Comparison of ENCODE assay signal across 8 cellular contexts in genomic region chr14:57390037-57390805, GRCh38. TPM values are rescaled to one million over a fixed set of nuclear protein-coding genes. Genes with fewer than 3 reads are reported as not detected.
DNase-seq lines count a peak whose midpoint lies in the region; ATAC-seq and TF ChIP-seq lines count a peak whose summit lies in the region.

Gene NAA30 (plus strand): TSS chr14:57390586. CDS start chr14:57390958, 372 bp downstream.

- peak within 1 kb of the TSS; percentile 83 to 87 for H3K4me3 Mint-ChIP-seq in stimulated activated naive CD8-positive, alpha-beta T cell treated with anti-CD3 and anti-CD28 coated beads, Interleukin-15, amount 100 ng/mL, for 72 hours

- peak; percentile 91 for ATAC-seq in stimulated activated naive CD8-positive, alpha-beta T cell treated with anti-CD3 and anti-CD28 coated beads, Interleukin-15, amount 100 ng/mL, for 72 hours

- no peaks in the 10 kb centered on the region for H3K36me3 ChIP-seq in ES-I3 (ENCODE audit: insufficient read depth, low read length)
- no peaks in the 10 kb centered on the region for H3K36me3 ChIP-seq in H7 (replicated peaks; ENCODE audit: control insufficient read depth, insufficient read depth, low read length)
- H3K36me3 ChIP-seq in Loucy (ENCODE audit: insufficient read depth, low read length), result no peaks in the 10 kb centered on the region
- H3K36me3 ChIP-seq in neural cell (ENCODE audit: insufficient read depth, low read length), result no peaks in the 10 kb centered on the region

- peaks cover 47% of the 10 kb centered on the region for H3K79me2 ChIP-seq in Loucy (ENCODE audit: insufficient read depth, low read length)
- peaks cover 42% of the 10 kb centered on the region for H3K79me2 ChIP-seq in neural cell (replicated peaks; ENCODE audit: insufficient read depth, low read length)

- DNase-seq in H7 (peak; percentile 91), SHP77 (lab: John Stamatoyannopoulos, UW) (peak; percentile 92 to 95), fibroblast of villous mesenchyme (ENCODE audit: low read depth) (peak; percentile 92)
- peak; percentile 87 for DNase-seq in activated effector memory CD4-positive, alpha-beta T cell treated with Interleukin-2 at 50 U/mL for 16 hours
- DNase-seq in stimulated activated naive CD8-positive, alpha-beta T cell treated with anti-CD3 and anti-CD28 coated beads, Interleukin-15, amount 100 ng/mL, for 72 hours, result peak; percentile 88 to 93

- H3K4me3 ChIP-seq in H7 (ENCODE audit: insufficient read depth, low read depth, low read length) (peak within 1 kb of the TSS; percentile 84), Loucy (ENCODE audit: low read length, poor library complexity, severe bottlenecking) (peak within 1 kb of the TSS; percentile 95), fibroblast of villous mesenchyme (ENCODE audit: low read depth, low read length) (peak within 1 kb of the TSS; percentile 80), neural cell (ENCODE audit: low read length) (peak within 1 kb of the TSS; percentile 87)

- H3F3A ChIP-seq in Loucy (ENCODE audit: low read depth), result no peaks in the 10 kb centered on the region
- no peaks in the 10 kb centered on the region for H3F3A ChIP-seq in neural cell (ENCODE audit: insufficient read depth, low read length, poor library complexity, severe bottlenecking)

- no peak for TF ChIP-seq RAD21 in neural cell (conservative IDR thresholded peaks at IDR 0.05)

- H3K9me2 ChIP-seq in Loucy (replicated peaks; ENCODE audit: low read depth, low read length) (no peaks in the 10 kb centered on the region), neural cell (ENCODE audit: insufficient read depth, low read length) (no peaks in the 10 kb centered on the region)

- H3K27me3 ChIP-seq in H7 (ENCODE audit: control insufficient read depth, insufficient read depth, low read length) (no peaks in the 10 kb centered on the region), Loucy (ENCODE audit: insufficient read depth, low read length, poor library complexity, severe bottlenecking) (no peaks in the 10 kb centered on the region), neural cell (ENCODE audit: insufficient read depth, low read depth, low read length) (no peaks in the 10 kb centered on the region)

- peak within 1 kb of the TSS; percentile 77 for H3K27ac ChIP-seq in neural cell (ENCODE audit: low read length)

- H2AFZ ChIP-seq in Loucy (ENCODE audit: low read length), result peak within 1 kb of the TSS; percentile 97
- peak within 1 kb of the TSS; percentile 93 for H2AFZ ChIP-seq in neural cell (ENCODE audit: low read depth, low read length)

- no peaks in the 10 kb centered on the region for H3K9me3 ChIP-seq in ES-I3 (ENCODE audit: control insufficient read depth, insufficient read depth, low read length)
- no peaks in the 10 kb centered on the region for H3K9me3 ChIP-seq in Loucy (ENCODE audit: insufficient read depth, low read depth, low read length)
- H3K9me3 ChIP-seq in neural cell (ENCODE audit: low read length), result no peaks in the 10 kb centered on the region

- H3K27me3 Mint-ChIP-seq in stimulated activated naive CD8-positive, alpha-beta T cell treated with anti-CD3 and anti-CD28 coated beads, Interleukin-15, amount 100 ng/mL, for 72 hours, result no peaks in the 10 kb centered on the region

- H4K20me1 ChIP-seq in Loucy (ENCODE audit: insufficient read depth, low read length, poor library complexity, severe bottlenecking) (peaks cover 39% of the 10 kb centered on the region), neural cell (ENCODE audit: insufficient read depth) (no peaks in the 10 kb centered on the region)

- no peaks in the 10 kb centered on the region for H3K9me3 Mint-ChIP-seq in stimulated activated naive CD8-positive, alpha-beta T cell treated with anti-CD3 and anti-CD28 coated beads, Interleukin-15, amount 100 ng/mL, for 72 hours

- H3K4me1 Mint-ChIP-seq in stimulated activated naive CD8-positive, alpha-beta T cell treated with anti-CD3 and anti-CD28 coated beads, Interleukin-15, amount 100 ng/mL, for 72 hours, result peaks cover 39% of the 10 kb centered on the region

- peak within 1 kb of the TSS; percentile 94 to 98 for H3K27ac Mint-ChIP-seq in stimulated activated naive CD8-positive, alpha-beta T cell treated with anti-CD3 and anti-CD28 coated beads, Interleukin-15, amount 100 ng/mL, for 72 hours

- no peak for TF ChIP-seq EP300 in neural cell (conservative IDR thresholded peaks at IDR 0.05; ENCODE audit: poor library complexity, severe bottlenecking)

- H3K9ac ChIP-seq in ES-I3 (ENCODE audit: low read depth, low read length) (peak within 1 kb of the TSS; percentile 73), Loucy (ENCODE audit: low read depth, low read length, poor library complexity, severe bottlenecking) (peak within 1 kb of the TSS; percentile 86), neural cell (ENCODE audit: low read length) (peak within 1 kb of the TSS; percentile 88)

- no peak for TF ChIP-seq CTCF in Loucy (conservative IDR thresholded peaks at IDR 0.05; ENCODE audit: low read length)
- no peak for TF ChIP-seq CTCF in fibroblast of villous mesenchyme (IDR thresholded peaks at IDR 0.05; ENCODE audit: insufficient read depth, low read depth, low read length)
- TF ChIP-seq CTCF in neural cell (IDR thresholded peaks at IDR 0.05; ENCODE audit: poor library complexity, severe bottlenecking), result no peak

- H3K4me1 ChIP-seq in ES-I3 (ENCODE audit: insufficient read depth, low read length) (peaks cover 5% of the 10 kb centered on the region), Loucy (ENCODE audit: insufficient read depth, low read length, poor library complexity, severe bottlenecking) (peaks cover 37% of the 10 kb centered on the region)

- H3K4me2 ChIP-seq in Loucy (ENCODE audit: low read depth, low read length, poor library complexity, severe bottlenecking), result peak within 1 kb of the TSS; percentile 85
- peak within 1 kb of the TSS; percentile 95 for H3K4me2 ChIP-seq in neural cell (ENCODE audit: low read length)

TF ChIP-seq in neural cell, 6 proteins besides CTCF, POLR2A, EP300 and RAD21:
- TF ChIP-seq TAF1 (IDR thresholded peaks at IDR 0.05; ENCODE audit: low read depth) (peak; percentile 85), SMC3 (conservative IDR thresholded peaks at IDR 0.05; ENCODE audit: poor library complexity) (no peak), REST (IDR thresholded peaks at IDR 0.05; ENCODE audit: borderline replicate concordance) (peak; percentile 73), POLR2AphosphoS5 (IDR thresholded peaks at IDR 0.05) (peak; percentile 88), MXI1 (conservative IDR thresholded peaks at IDR 0.05; ENCODE audit: poor library complexity, severe bottlenecking) (peak; percentile 87), EZH2 (IDR thresholded peaks at IDR 0.05; ENCODE audit: borderline replicate concordance, insufficient read depth, low read length, poor library complexity, severe bottlenecking) (no peak)

RNA-seq across cellular contexts. Expression of gene NAA30, which starts in this region (rescaled TPM):
- 17.7 TPM in 2 replicates for total RNA-seq in H7 (2014; rRNA removed; shearing (Covaris generic))
- total RNA-seq in fibroblast of villous mesenchyme, result 16.1 and 27.2 TPM in 2 replicates
- polyA plus RNA-seq in neural cell, result 21.3 and 26.9 TPM in 2 replicates
- polyA minus RNA-seq in neural cell, result 63.8 and 71.9 TPM in 2 replicates

Comparison
In these comparisons a context has a peak if more than half of its experiments do, and no peak if none do; other contexts are left out.
1. Peak in every context shown above with its lines: DNase-seq, ATAC-seq, H3K4me3 ChIP-seq and H3K27ac ChIP-seq.